16 cellular contexts compared by ENCODE assay signal in genomic region chr14:104928391-104929133, GRCh38. TPM values are rescaled to one million over a fixed set of nuclear protein-coding genes. Genes with fewer than 3 reads are reported as not detected.
"Had no signal": no experiment of that assay in that cellular context is flagged by ENCODE, and none has a peak within 500 bp of the region (broad histone marks: within the 10 kb centered on the region; RNA-seq: fewer than 3 reads in every experiment).

No MANE protein-coding gene starts in this region.

- DNase-seq: activated gamma-delta T cell; activated T-cell treated with anti-CD3 and anti-CD28 coated beads, Interleukin-2, amount 50 U/mL, for 72 hours; lower lobe of right lung; naive thymus-derived CD4-positive, alpha-beta T cell; stimulated activated CD4-positive, alpha-beta T cell treated with anti-CD3 and anti-CD28 coated beads, Interleukin-2, amount 100 ng/mL, for 48 hours; stimulated activated naive B cell treated with anti-CD40 and anti-IgM and Interleukin-4, amounts not matched to agents 10 μg/mL and 1 μg/mL and 100 μg/mL, for 72 hours; SW 1271 had no signal

- H3K27me3 ChIP-seq: thyroid gland had no signal

- H3K4me3 Mint-ChIP-seq: activated T-cell treated with anti-CD3 and anti-CD28 coated beads, Interleukin-2, amount 50 U/mL, for 72 hours; naive thymus-derived CD4-positive, alpha-beta T cell had no signal

- H3K36me3 Mint-ChIP-seq: activated naive CD4-positive, alpha-beta T cell treated with anti-CD3 and anti-CD28 coated beads, Interleukin-2, amount 50 U/mL, for 72 hours; naive thymus-derived CD4-positive, alpha-beta T cell had no signal

- H3K27ac Mint-ChIP-seq: activated naive CD4-positive, alpha-beta T cell treated with anti-CD3 and anti-CD28 coated beads, Interleukin-2, amount 50 U/mL, for 72 hours; activated T-cell treated with anti-CD3 and anti-CD28 coated beads, Interleukin-2, amount 50 U/mL, for 72 hours; naive thymus-derived CD4-positive, alpha-beta T cell; stimulated activated naive B cell treated with anti-CD40 and anti-IgM and Interleukin-4, amounts not matched to agents 10 μg/mL and 1 μg/mL and 100 μg/mL, for 72 hours had no signal

- ATAC-seq: activated CD4-positive, CD25-positive, alpha-beta regulatory T cell treated with anti-CD3 and anti-CD28 coated beads, Interleukin-2, amount 50 U/mL, for 24 hours; activated naive CD4-positive, alpha-beta T cell treated with anti-CD3 and anti-CD28 coated beads, Interleukin-2, amount 50 U/mL, for 72 hours; activated T-cell treated with anti-CD3 and anti-CD28 coated beads, Interleukin-2, amount 50 U/mL, for 72 hours; lower lobe of right lung; naive thymus-derived CD4-positive, alpha-beta T cell; stimulated activated naive B cell treated with anti-CD40 and anti-IgM and Interleukin-4, amounts not matched to agents 10 μg/mL and 1 μg/mL and 100 μg/mL, for 72 hours had no signal

- H3K36me3 ChIP-seq: cardiac muscle cell, lower lobe of right lung, neutrophil, thyroid gland had no signal

- H3K79me2 ChIP-seq: hepatocyte had no signal

- H3K4me3 ChIP-seq: cardiac muscle cell, hepatocyte, lower lobe of right lung, thyroid gland had no signal

- FAIRE-seq: colon, endometrium, TTC549 had no signal

- H3K27ac ChIP-seq: cardiac muscle cell, hepatocyte, lower lobe of right lung, neutrophil, thyroid gland had no signal

- H2AFZ ChIP-seq: hepatocyte had no signal

- H3K9me3 ChIP-seq: lower lobe of right lung, neutrophil, thyroid gland had no signal

- H3K4me2 ChIP-seq: hepatocyte had no signal

- H3K9me3 Mint-ChIP-seq: activated T-cell treated with anti-CD3 and anti-CD28 coated beads, Interleukin-2, amount 50 U/mL, for 72 hours had no signal

- H3K27me3 Mint-ChIP-seq: stimulated activated naive B cell treated with anti-CD40 and anti-IgM and Interleukin-4, amounts not matched to agents 10 μg/mL and 1 μg/mL and 100 μg/mL, for 72 hours had no signal

RNA-seq across cellular contexts. Expression of gene PLD4, which starts 3.9 kb away (rescaled TPM):
- total RNA-seq: hepatocyte had no signal

RNA-seq across cellular contexts. Expression of gene AHNAK2, which starts 49.6 kb away (rescaled TPM):
- polyA plus RNA-seq: naive thymus-derived CD4-positive, alpha-beta T cell had no signal
